Comparison of ENCODE assay signal across 1 cellular context in the genomic region with DNA sequence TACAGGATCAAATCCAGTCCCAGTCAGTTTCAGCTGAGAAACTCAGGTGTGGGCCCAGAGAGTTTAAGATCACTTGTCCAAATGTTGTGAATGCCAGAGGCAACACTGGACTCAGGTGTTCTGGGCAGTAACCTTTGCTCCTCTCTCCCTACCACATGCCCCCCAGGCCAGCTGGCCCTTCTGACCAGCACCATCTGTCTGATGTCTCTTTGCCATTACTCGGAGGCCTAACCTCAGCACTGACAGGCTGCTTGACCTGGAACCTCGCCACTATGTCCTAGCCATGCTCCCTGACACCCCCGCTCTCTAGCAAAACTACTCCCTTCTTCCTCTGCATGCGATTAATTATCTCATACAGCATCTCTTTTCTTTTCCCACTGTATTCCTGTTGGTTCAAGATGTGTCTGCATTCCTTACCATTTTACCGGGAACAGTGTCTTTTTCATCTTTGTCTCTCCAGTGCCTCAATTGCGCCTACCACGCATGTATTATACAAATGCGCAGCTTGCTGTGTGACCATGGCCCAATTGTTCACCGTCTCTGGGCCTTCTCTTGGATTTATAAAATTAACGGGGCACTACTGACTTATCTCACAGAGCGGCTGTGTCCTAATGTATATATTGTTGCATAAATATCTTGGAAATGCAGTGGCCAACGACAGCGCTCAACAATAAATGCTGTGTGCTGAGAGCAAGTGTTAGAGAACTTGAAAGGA.
TF ChIP-seq lines count a peak whose summit lies in the region.

No MANE protein-coding gene starts in this region.

TF ChIP-seq in HEK293T, 16 proteins besides CTCF, POLR2A, EP300 and RAD21 (continued from another document):
- TF ChIP-seq SUZ12 (IDR thresholded peaks at IDR 0.05) (no peak), PKNOX1 (IDR thresholded peaks at IDR 0.05) (no peak), ZNF384 (IDR thresholded peaks at IDR 0.05) (no peak), NFRKB (IDR thresholded peaks at IDR 0.05) (no peak)
